ENCODE assay signal across 22 cellular contexts in the genomic region with DNA sequence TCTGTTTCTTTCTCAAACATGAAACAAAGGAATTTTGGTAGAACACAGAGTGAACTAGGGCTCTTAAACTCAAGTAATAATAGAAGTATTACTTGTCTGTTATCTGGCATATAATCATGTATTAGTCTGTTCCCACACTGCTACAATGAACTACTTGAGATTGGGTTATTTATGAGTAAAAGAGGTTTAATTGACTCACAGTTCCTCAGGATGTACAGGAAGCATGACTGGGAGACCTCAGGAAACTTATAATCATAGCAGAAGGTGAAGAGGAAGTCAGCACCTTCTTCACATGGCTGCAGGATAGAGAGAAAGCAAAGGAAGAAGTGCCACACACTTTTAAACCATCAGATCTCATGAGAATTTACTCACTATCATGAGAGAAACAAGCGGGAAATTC.
"Had no signal": no experiment of that assay in that cellular context is flagged by ENCODE, and none has a peak within 500 bp of the region (broad histone marks: within the 10 kb centered on the region; RNA-seq: fewer than 3 reads in every experiment).

No MANE protein-coding gene starts in this region.

- H3K36me3 ChIP-seq: brain microvascular endothelial cell, gastrocnemius medialis, heart left ventricle, left ventricle myocardium inferior, neural progenitor cell, prostate gland, right atrium auricular region, stomach had no signal

- H3K27me3 ChIP-seq: brain microvascular endothelial cell, gastrocnemius medialis, heart left ventricle, neural progenitor cell, right atrium auricular region, stomach had no signal

- H3K27ac Mint-ChIP-seq: neural progenitor cell had no signal

- H3K27ac ChIP-seq: brain microvascular endothelial cell, gastrocnemius medialis, heart left ventricle, left ventricle myocardium inferior, neural progenitor cell, prostate gland, right atrium auricular region, stomach, VCaP had no signal

- H3K4me1 ChIP-seq: gastrocnemius medialis, left ventricle myocardium inferior, neural progenitor cell, prostate gland, right atrium auricular region, stomach had no signal

- ATAC-seq: gastrocnemius medialis, heart left ventricle, SK-N-SH treated with all-trans-retinoic acid at 6 μM for 48 hours had no signal

- DNase-seq: activated CD4-positive, alpha-beta T cell treated with anti-CD3 and anti-CD28 coated beads for 4 hours; activated effector memory CD4-positive, alpha-beta T cell treated with anti-CD3 and anti-CD28 coated beads, Interleukin-2, amount 50 U/mL, for 16 hours; activated T-cell treated with anti-CD3 and anti-CD28 coated beads for 4 hours; aorta; brain microvascular endothelial cell; central memory CD4-positive, alpha-beta T cell; gastrocnemius medialis; heart left ventricle; kidney glomerular epithelial cell; left ventricle myocardium inferior; mammary epithelial cell; midbrain; SIG-M5; stimulated activated CD4-positive, alpha-beta T cell treated with anti-CD3 and anti-CD28 coated beads, Interleukin-2, amount 100 ng/mL, for 24 hours; stomach; T-helper 2 cell; trophoblast cell had no signal

- H3K4me3 ChIP-seq: gastrocnemius medialis, heart left ventricle, left ventricle myocardium inferior, neural progenitor cell, prostate gland, right atrium auricular region, stomach had no signal

- H3K9me3 ChIP-seq: gastrocnemius medialis, prostate gland, right atrium auricular region had no signal

- H3K4me1 Mint-ChIP-seq: neural progenitor cell had no signal

- H3K4me3 Mint-ChIP-seq: neural progenitor cell had no signal
